4 cellular contexts compared by ENCODE assay signal in genomic region chr16:13046422-13046821, GRCh38.
A peak's percentile ranks its signal among the peaks of the same experiment; 100 is the strongest.
TF ChIP-seq lines count a peak whose summit lies in the region.

No MANE protein-coding gene starts in this region.

TF ChIP-seq in WTC11, 78 proteins besides CTCF, POLR2A, EP300 and RAD21:
- TF ChIP-seq SP1 (CRISPR knock-in tag; conservative IDR thresholded peaks at IDR 0.05) = no peak
- TF ChIP-seq TCF7 (CRISPR knock-in tag; IDR thresholded peaks at IDR 0.05; ENCODE audit: low read depth) = no peak
- TF ChIP-seq AFF4 (CRISPR knock-in tag; IDR thresholded peaks at IDR 0.05; ENCODE audit: borderline replicate concordance) = no peak
- no peak for TF ChIP-seq ZNF423 (CRISPR knock-in tag; IDR thresholded peaks at IDR 0.05)
- no peak for TF ChIP-seq GABPB1 (CRISPR knock-in tag; IDR thresholded peaks at IDR 0.05)
- peak; percentile 72; the same call in 1 of the 2 replicates for TF ChIP-seq GTF2I (CRISPR knock-in tag; conservative IDR thresholded peaks at IDR 0.05)

TF ChIP-seq in K562, 482 proteins besides CTCF, POLR2A, EP300 and RAD21:
- peak; percentile 79 for TF ChIP-seq RBM25 (IDR thresholded peaks at IDR 0.05; ENCODE audit: low read depth, low read length, severe bottlenecking)
- no peak for TF ChIP-seq KLF16 (IDR thresholded peaks at IDR 0.05)
- TF ChIP-seq ZFP36 (IDR thresholded peaks at IDR 0.05; ENCODE audit: low read depth, low read length, partially characterized antibody) = peak; percentile 25
TF ChIP-seq in K562: peak in this region for 2.

TF ChIP-seq in H1, 55 proteins besides CTCF, POLR2A, EP300 and RAD21:
- TF ChIP-seq EZH2 (IDR thresholded peaks at IDR 0.05; ENCODE audit: low read depth, low read length, severe bottlenecking) (no peak), ATF3 (IDR thresholded peaks at IDR 0.05; ENCODE audit: insufficient read depth, low read depth, low read length) (no peak), POLR2AphosphoS5 (IDR thresholded peaks at IDR 0.05; ENCODE audit: low read depth, low read length) (no peak), BACH1 (IDR thresholded peaks at IDR 0.05; ENCODE audit: low read length) (no peak), HDAC2 (IDR thresholded peaks at IDR 0.05; ENCODE audit: borderline replicate concordance in 1 of 2, low read depth in 2 of 2, low read length in 2 of 2) (peak in 1 of 2 experiments; percentile 94; a peak in 1 of 4 replicates), HDAC6 (IDR thresholded peaks at IDR 0.05; ENCODE audit: low read depth, low read length) (no peak), TAF1 (IDR thresholded peaks at IDR 0.05; ENCODE audit: low read depth, low read length) (no peak), CHD7 (IDR thresholded peaks at IDR 0.05; ENCODE audit: insufficient replicate concordance, low read length) (no peak), ASH2L (IDR thresholded peaks at IDR 0.05; ENCODE audit: low read length) (no peak), CREB1 (IDR thresholded peaks at IDR 0.05) (no peak), KDM1A (IDR thresholded peaks at IDR 0.05; ENCODE audit: borderline replicate concordance, low read length) (peak; percentile 98), USF2 (IDR thresholded peaks at IDR 0.05; ENCODE audit: low read length) (no peak)
TF ChIP-seq in H1: peak in this region for 2.

TF ChIP-seq in HEK293T, 16 proteins besides CTCF, POLR2A, EP300 and RAD21:
- TF ChIP-seq L3MBTL2 (conservative IDR thresholded peaks at IDR 0.05) (no peak), TARDBP (IDR thresholded peaks at IDR 0.05) (no peak), CTBP1 (IDR thresholded peaks at IDR 0.05; ENCODE audit: borderline replicate concordance) (no peak), ELF4 (IDR thresholded peaks at IDR 0.05) (no peak), HDGF (IDR thresholded peaks at IDR 0.05; ENCODE audit: borderline replicate concordance) (no peak), ZNF384 (IDR thresholded peaks at IDR 0.05) (no peak), LEF1 (IDR thresholded peaks at IDR 0.05; ENCODE audit: borderline replicate concordance) (no peak), FOXA1 (IDR thresholded peaks at IDR 0.05) (no peak), PKNOX1 (IDR thresholded peaks at IDR 0.05) (no peak), FOXM1 (IDR thresholded peaks at IDR 0.05; ENCODE audit: borderline replicate concordance) (no peak), ARNT (IDR thresholded peaks at IDR 0.05) (no peak), FOXK2 (IDR thresholded peaks at IDR 0.05) (no peak), BHLHE40 (IDR thresholded peaks at IDR 0.05; ENCODE audit: borderline replicate concordance) (no peak), SP1 (IDR thresholded peaks at IDR 0.05) (no peak), SUZ12 (IDR thresholded peaks at IDR 0.05) (no peak), NFRKB (IDR thresholded peaks at IDR 0.05) (no peak)
